ENCODE assay signal across 28 cellular contexts in genomic region chr1:53687886-53688285, GRCh38. TPM values are rescaled to one million over a fixed set of nuclear protein-coding genes. Genes with fewer than 3 reads are reported as not detected.
"Had no signal": no experiment of that assay in that cellular context is flagged by ENCODE, and none has a peak within 500 bp of the region (broad histone marks: within the 10 kb centered on the region; RNA-seq: fewer than 3 reads in every experiment).

No MANE protein-coding gene starts in this region.

- ATAC-seq: activated CD8-positive, alpha-beta T cell treated with anti-CD3 and anti-CD28 coated beads for 36 hours; activated T-cell treated with anti-CD3 and anti-CD28 coated beads, Interleukin-2, amount 50 U/mL, for 4 hours; activated T-helper 17 cell treated with anti-CD3 and anti-CD28 coated beads, Interleukin-2, amount 50 U/mL, for 72 hours; gastrocnemius medialis; left cardiac atrium; naive thymus-derived CD4-positive, alpha-beta T cell; right cardiac atrium had no signal

- H3K27ac ChIP-seq: cardiac muscle cell, epithelial cell of prostate, gastrocnemius medialis, hepatocyte, spleen, tibial nerve had no signal

- H3K4me3 ChIP-seq: cardiac muscle cell, gastrocnemius medialis, hepatocyte, spleen, tibial nerve had no signal

- H3K36me3 Mint-ChIP-seq: naive thymus-derived CD4-positive, alpha-beta T cell had no signal

- DNase-seq: activated B cell treated with CpG ODN at 0.5 μM for 24 hours; activated CD4-positive, alpha-beta T cell treated with anti-CD3 and anti-CD28 coated beads, Interleukin-2, amount 50 U/mL, for 1 hour; activated CD8-positive, alpha-beta T cell treated with anti-CD3 and anti-CD28 coated beads for 36 hours; activated gamma-delta T cell treated with Interleukin-2 at 50 U/mL for 16 hours; activated naive CD4-positive, alpha-beta T cell treated with anti-CD3 and anti-CD28 coated beads, Interleukin-2, amount 50 U/mL, for 16 hours; activated T-cell treated with anti-CD3 and anti-CD28 coated beads, Interleukin-2, amount 50 U/mL, for 4 hours; amygdala; cerebellar nuclear complex; cortex of kidney; gastrocnemius medialis; left cardiac atrium; midbrain; naive thymus-derived CD4-positive, alpha-beta T cell; occipital lobe; right cardiac atrium; spleen; stimulated activated CD4-positive, alpha-beta T cell treated with anti-CD3 and anti-CD28 coated beads, Interleukin-2, amount 100 ng/mL, for 48 hours; stimulated activated naive CD4-positive, alpha-beta T cell treated with Interleukin-2 at 50 U/mL for 16 hours; T-helper 1 cell had no signal

- H3K9me3 ChIP-seq: gastrocnemius medialis, spleen, tibial nerve had no signal

- H3K27me3 ChIP-seq: cardiac muscle cell had no signal

- H2AFZ ChIP-seq: hepatocyte had no signal

- H3K36me3 ChIP-seq: cardiac muscle cell, gastrocnemius medialis, spleen, tibial nerve had no signal

- H3K4me1 ChIP-seq: gastrocnemius medialis, tibial nerve had no signal

- H3K27ac Mint-ChIP-seq: activated B cell treated with CpG ODN at 0.5 μM for 24 hours; activated CD8-positive, alpha-beta T cell treated with anti-CD3 and anti-CD28 coated beads for 36 hours; activated T-helper 17 cell treated with anti-CD3 and anti-CD28 coated beads, Interleukin-2, amount 50 U/mL, for 72 hours; naive thymus-derived CD4-positive, alpha-beta T cell; T-helper 2 cell treated with Interferon-gamma antibody and Interleukin-4, amounts not matched to agents 5 μg/mL and 100 μg/mL, for 36 hours had no signal

- H3K79me2 ChIP-seq: hepatocyte had no signal

- H3K4me3 Mint-ChIP-seq: activated B cell treated with CpG ODN at 0.5 μM for 24 hours; activated CD8-positive, alpha-beta T cell treated with anti-CD3 and anti-CD28 coated beads for 36 hours; activated T-cell treated with anti-CD3 and anti-CD28 coated beads, Interleukin-2, amount 50 U/mL, for 4 hours; activated T-helper 17 cell treated with anti-CD3 and anti-CD28 coated beads, Interleukin-2, amount 50 U/mL, for 72 hours; naive thymus-derived CD4-positive, alpha-beta T cell; T-helper 2 cell treated with Interferon-gamma antibody and Interleukin-4, amounts not matched to agents 5 μg/mL and 100 μg/mL, for 36 hours had no signal

- H3K9me3 Mint-ChIP-seq: activated B cell treated with CpG ODN at 0.5 μM for 24 hours; activated CD8-positive, alpha-beta T cell treated with anti-CD3 and anti-CD28 coated beads for 36 hours; activated T-cell treated with anti-CD3 and anti-CD28 coated beads, Interleukin-2, amount 50 U/mL, for 4 hours; activated T-helper 17 cell treated with anti-CD3 and anti-CD28 coated beads, Interleukin-2, amount 50 U/mL, for 72 hours; naive thymus-derived CD4-positive, alpha-beta T cell; T-helper 2 cell treated with Interferon-gamma antibody and Interleukin-4, amounts not matched to agents 5 μg/mL and 100 μg/mL, for 36 hours had no signal

- H3K4me1 Mint-ChIP-seq: activated B cell treated with CpG ODN at 0.5 μM for 24 hours; activated T-helper 17 cell treated with anti-CD3 and anti-CD28 coated beads, Interleukin-2, amount 50 U/mL, for 72 hours; naive thymus-derived CD4-positive, alpha-beta T cell had no signal

- H3K4me2 ChIP-seq: hepatocyte had no signal

RNA-seq across cellular contexts. Expression of gene GLIS1, which starts 51.1 kb away (rescaled TPM):
- total RNA-seq: activated B cell treated with CpG ODN at 0.5 μM for 24 hours; activated CD8-positive, alpha-beta T cell treated with anti-CD3 and anti-CD28 coated beads for 36 hours; activated T-cell treated with anti-CD3 and anti-CD28 coated beads, Interleukin-2, amount 50 U/mL, for 4 hours; activated T-helper 17 cell treated with anti-CD3 and anti-CD28 coated beads, Interleukin-2, amount 50 U/mL, for 72 hours; gastrocnemius medialis; naive thymus-derived CD4-positive, alpha-beta T cell; occipital lobe; temporal lobe had no signal
- polyA plus RNA-seq: keratinocyte; naive thymus-derived CD4-positive, alpha-beta T cell; neural cell had no signal
